In the genomic region with DNA sequence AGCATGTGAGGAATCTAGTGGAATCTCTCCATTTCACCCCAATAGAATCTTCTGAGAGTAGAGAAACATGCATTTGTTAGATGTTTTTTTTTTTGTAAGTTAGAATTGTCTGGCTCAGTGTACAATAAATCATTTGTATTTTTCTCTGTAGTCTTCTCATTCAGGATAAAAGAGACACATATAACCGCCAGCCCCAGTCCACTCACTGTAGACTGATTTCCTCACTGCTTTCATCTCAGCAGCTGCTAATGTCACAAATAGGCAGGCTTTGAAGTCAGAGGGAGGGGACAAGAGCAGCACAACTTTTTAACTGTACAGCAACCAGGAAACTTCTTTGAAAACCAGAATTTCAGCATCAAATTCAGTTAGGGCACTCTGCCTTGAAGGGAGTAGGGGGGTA, we compare ENCODE assay signal across 11 cellular contexts.
DNase-seq lines count a peak whose midpoint lies in the region; ATAC-seq and TF ChIP-seq lines count a peak whose summit lies in the region.
"Had no signal": no experiment of that assay in that cellular context is flagged by ENCODE, and none has a peak within 500 bp of the region (broad histone marks: within the 10 kb centered on the region; RNA-seq: fewer than 3 reads in every experiment).

No MANE protein-coding gene starts in this region.

- H3K4me1 ChIP-seq in osteoblast (ENCODE audit: insufficient read depth, low read length), result peaks cover 22% of the 10 kb centered on the region

- peak overlapping the region; percentile 44 for H3K4me2 ChIP-seq in osteoblast (ENCODE audit: insufficient read depth, low read length)

- no peaks in the 10 kb centered on the region for H3K36me3 ChIP-seq in osteoblast (ENCODE audit: insufficient read depth, low read length)

- H3K79me2 ChIP-seq in osteoblast (ENCODE audit: insufficient read depth, low read length), result no peaks in the 10 kb centered on the region

- no peaks in the 10 kb centered on the region for H3K9me3 ChIP-seq in osteoblast (ENCODE audit: low read depth, low read length)

- no peak for ATAC-seq in HG03342 (IDR thresholded peaks at IDR 0.05; ENCODE audit: unreplicated experiment)
- ATAC-seq: HCT116, natural killer cell had no signal

- no peak overlapping the region for H3K4me3 ChIP-seq in osteoblast (ENCODE audit: insufficient read depth, low read length)

- H2AFZ ChIP-seq in osteoblast (ENCODE audit: low read length), result peak overlapping the region; percentile 76

- no peaks in the 10 kb centered on the region for H3K27me3 ChIP-seq in osteoblast (ENCODE audit: insufficient read depth, low read length)

- TF ChIP-seq CTCF in osteoblast (IDR thresholded peaks at IDR 0.05; ENCODE audit: extremely low read depth, low read depth, low read length), result no peak

- DNase-seq in Ammon's horn (ENCODE audit: low spot score), result peak; percentile 26
- DNase-seq in RPMI7951 (ENCODE audit: low read depth), result peak; percentile 34
- peak; percentile 50 for DNase-seq in globus pallidus (ENCODE audit: low spot score)
- no peak for DNase-seq in osteoblast (ENCODE audit: insufficient read length, low spot score, missing footprints)
- no peak for DNase-seq in NCI-H446 (lab: John Stamatoyannopoulos, UW)
- no peak for DNase-seq in DMS153 treated with DMSO at 0.1 percent for 48 hours (lab: John Stamatoyannopoulos, UW; ENCODE audit: unreplicated experiment)
- DNase-seq in NCI-H2171 (lab: John Stamatoyannopoulos, UW), result no peak
- DNase-seq: activated CD4-positive, alpha-beta T cell treated with anti-CD3 and anti-CD28 coated beads, Interleukin-2, amount 10 ng/mL, durations not matched to agents 24 days and 14 days; natural killer cell had no signal

- H3K27ac ChIP-seq in osteoblast (ENCODE audit: low read depth, low read length), result peak overlapping the region; percentile 18

- no peaks in the 10 kb centered on the region for H4K20me1 ChIP-seq in osteoblast (ENCODE audit: insufficient read depth, low read length)

Comparison
In these comparisons a context has a peak if more than half of its experiments do, and no peak if none do; other contexts are left out.
1. DNase-seq: peak in Ammon's horn (single experiment), RPMI7951 (single experiment) and globus pallidus (single experiment); none in osteoblast (single experiment), NCI-H446 (0 of 2), DMS153 treated with DMSO at 0.1 percent for 48 hours (single experiment) and NCI-H2171 (single experiment).